ENCODE assay signal across 1 cellular context in genomic region chr4:8577046-8577445, GRCh38.
TF ChIP-seq lines count a peak whose summit lies in the region.

No MANE protein-coding gene starts in this region.

TF ChIP-seq in HepG2, 621 proteins besides CTCF, POLR2A, EP300 and RAD21:
- TF ChIP-seq MEF2D (CRISPR knock-in tag; IDR thresholded peaks at IDR 0.05) (no peak), SNAPC4 (CRISPR knock-in tag; IDR thresholded peaks at IDR 0.05) (no peak), NFATC3 (CRISPR knock-in tag; IDR thresholded peaks at IDR 0.05) (no peak), ISL2 (CRISPR knock-in tag; IDR thresholded peaks at IDR 0.05) (no peak), USF2 (IDR thresholded peaks at IDR 0.05; ENCODE audit: low read depth, low read length) (no peak), USF2 (CRISPR knock-in tag; IDR thresholded peaks at IDR 0.05; ENCODE audit: borderline replicate concordance) (no peak), ZNF329 (CRISPR knock-in tag; IDR thresholded peaks at IDR 0.05; ENCODE audit: low read depth) (no peak)
